19 cellular contexts compared by ENCODE assay signal in the genomic region with DNA sequence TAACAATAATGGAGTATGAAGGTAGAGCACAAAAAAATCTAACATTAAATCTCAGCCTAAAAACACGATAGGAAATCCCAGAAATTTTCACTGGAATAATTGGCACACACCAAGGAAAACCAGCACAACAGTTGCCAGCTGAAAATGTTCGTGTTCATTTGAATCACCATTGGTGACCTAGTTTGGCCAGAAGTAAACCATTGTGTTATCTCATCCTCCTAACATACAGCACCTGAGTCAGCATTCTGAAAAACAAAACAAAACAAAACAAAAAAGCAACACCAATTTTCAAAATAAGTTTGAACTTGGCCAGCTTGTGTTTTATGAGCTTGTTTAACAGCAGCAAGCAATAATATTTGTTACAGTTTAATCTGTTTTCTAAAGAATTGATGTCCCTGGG. TPM values are rescaled to one million over a fixed set of nuclear protein-coding genes. Genes with fewer than 3 reads are reported as not detected.
"Had no signal": no experiment of that assay in that cellular context is flagged by ENCODE, and none has a peak within 500 bp of the region (broad histone marks: within the 10 kb centered on the region; RNA-seq: fewer than 3 reads in every experiment).

No MANE protein-coding gene starts in this region.

- H3K4me3 Mint-ChIP-seq: activated CD4-positive, alpha-beta T cell treated with anti-CD3 and anti-CD28 coated beads, Interleukin-2, amount 10 ng/mL, durations not matched to agents 7 days and 5 days; activated CD8-positive, alpha-beta T cell treated with anti-CD3 and anti-CD28 coated beads, Interleukin-2, amount 10 ng/mL, durations not matched to agents 7 days and 5 days; activated naive CD4-positive, alpha-beta T cell treated with anti-CD3 and anti-CD28 coated beads, Interleukin-2, amount 50 U/mL, for 24 hours; central memory CD8-positive, alpha-beta T cell; naive thymus-derived CD4-positive, alpha-beta T cell; neural crest cell had no signal

- H3K27ac ChIP-seq: ascending aorta, colonic mucosa, left ventricle myocardium inferior, upper lobe of right lung, VCaP had no signal

- H3K4me3 ChIP-seq: ascending aorta, colonic mucosa, left ventricle myocardium inferior, upper lobe of right lung had no signal

- H3K4me1 ChIP-seq: ascending aorta, colonic mucosa, left ventricle myocardium inferior, upper lobe of right lung had no signal

- ATAC-seq: activated CD8-positive, alpha-beta T cell treated with anti-CD3 and anti-CD28 coated beads, Interleukin-2, amount 10 ng/mL, durations not matched to agents 7 days and 5 days; naive thymus-derived CD4-positive, alpha-beta T cell; upper lobe of right lung had no signal

- H3K4me1 Mint-ChIP-seq: activated CD4-positive, alpha-beta T cell treated with anti-CD3 and anti-CD28 coated beads, Interleukin-2, amount 10 ng/mL, durations not matched to agents 7 days and 5 days; activated naive CD4-positive, alpha-beta T cell treated with anti-CD3 and anti-CD28 coated beads, Interleukin-2, amount 50 U/mL, for 24 hours; central memory CD8-positive, alpha-beta T cell; naive thymus-derived CD4-positive, alpha-beta T cell; neural crest cell had no signal

- H3K36me3 Mint-ChIP-seq: activated naive CD4-positive, alpha-beta T cell treated with anti-CD3 and anti-CD28 coated beads, Interleukin-2, amount 50 U/mL, for 24 hours had no signal

- H3K27ac Mint-ChIP-seq: activated CD4-positive, alpha-beta T cell treated with anti-CD3 and anti-CD28 coated beads, Interleukin-2, amount 10 ng/mL, durations not matched to agents 7 days and 5 days; activated CD8-positive, alpha-beta T cell treated with anti-CD3 and anti-CD28 coated beads, Interleukin-2, amount 10 ng/mL, durations not matched to agents 7 days and 5 days; activated naive CD4-positive, alpha-beta T cell treated with anti-CD3 and anti-CD28 coated beads, Interleukin-2, amount 50 U/mL, for 24 hours; naive thymus-derived CD4-positive, alpha-beta T cell had no signal

- H3K9me3 ChIP-seq: ascending aorta, colonic mucosa had no signal

- H3K9me3 Mint-ChIP-seq: activated naive CD4-positive, alpha-beta T cell treated with anti-CD3 and anti-CD28 coated beads, Interleukin-2, amount 50 U/mL, for 24 hours had no signal

- FAIRE-seq: frontal cortex had no signal

- H3K27me3 ChIP-seq: ascending aorta, colonic mucosa, upper lobe of right lung had no signal

- H3K36me3 ChIP-seq: ascending aorta, colonic mucosa, left ventricle myocardium inferior, upper lobe of right lung had no signal

- DNase-seq: activated CD4-positive, alpha-beta T cell treated with anti-CD3 and anti-CD28 coated beads, Interleukin-2, amount 10 ng/mL, durations not matched to agents 7 days and 5 days; activated CD4-positive, CD25-positive, alpha-beta regulatory T cell treated with anti-CD3 and anti-CD28 coated beads, Interleukin-2, amount 50 U/mL, for 72 hours; activated CD8-positive, alpha-beta T cell treated with anti-CD3 and anti-CD28 coated beads, Interleukin-2, amount 10 ng/mL, durations not matched to agents 7 days and 5 days; activated gamma-delta T cell treated with Interleukin-2 at 50 U/mL for 16 hours; colonic mucosa; glutamatergic neuron; hippocampal formation; left ventricle myocardium inferior; naive thymus-derived CD4-positive, alpha-beta T cell; occipital lobe; stimulated activated CD4-positive, alpha-beta T cell treated with anti-CD3 and anti-CD28 coated beads, Interleukin-4, amount 100 ng/mL, for 1 hour; stimulated activated naive CD4-positive, alpha-beta T cell; upper lobe of right lung had no signal

RNA-seq across cellular contexts. Expression of a gene that starts 41.1 kb away (rescaled TPM):
- total RNA-seq: activated CD4-positive, alpha-beta T cell treated with anti-CD3 and anti-CD28 coated beads, Interleukin-2, amount 10 ng/mL, durations not matched to agents 7 days and 5 days had no signal
- polyA plus RNA-seq: naive thymus-derived CD4-positive, alpha-beta T cell had no signal
